Comparison of ENCODE assay signal across 28 cellular contexts in the genomic region with DNA sequence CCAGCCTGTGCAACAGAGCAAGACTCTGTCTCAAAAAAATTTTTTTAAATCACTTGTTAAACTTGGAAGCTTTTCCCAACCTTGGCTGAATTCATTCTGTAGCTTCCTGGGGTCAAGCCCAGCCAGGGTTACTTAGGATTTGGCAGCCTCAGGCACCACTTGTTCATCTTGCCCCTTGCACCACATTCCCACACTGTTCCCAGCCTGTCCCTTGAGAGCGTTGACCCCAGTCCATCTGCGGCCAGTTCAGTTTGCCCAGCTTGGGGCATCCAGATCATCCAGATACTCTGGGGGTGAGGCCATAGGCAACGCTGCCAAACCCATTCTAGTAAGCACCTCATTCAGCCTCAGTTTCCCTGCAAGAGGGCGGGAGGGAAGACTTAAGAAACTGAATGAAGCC. TPM values are rescaled to one million over a fixed set of nuclear protein-coding genes. Genes with fewer than 3 reads are reported as not detected.
"Had no signal": no experiment of that assay in that cellular context is flagged by ENCODE, and none has a peak within 500 bp of the region (broad histone marks: within the 10 kb centered on the region; RNA-seq: fewer than 3 reads in every experiment).

No MANE protein-coding gene starts in this region.

- H3K27me3 ChIP-seq: heart right ventricle, hepatocyte, ovary, tibial artery, upper lobe of right lung had no signal

- H3K4me3 ChIP-seq: heart right ventricle, hepatocyte, lower lobe of right lung, ovary, prostate gland, smooth muscle cell, thoracic aorta, tibial artery, upper lobe of right lung had no signal

- DNase-seq: heart right ventricle; islet precursor cell; left ventricle myocardium superior; lower lobe of right lung; mammary epithelial cell; mesenchymal stem cell; naive B cell; natural killer cell; nephron progenitor cell; ovary; retina; stimulated activated CD4-positive, alpha-beta T cell treated with anti-CD3 and anti-CD28 coated beads, Interleukin-1b, Interleukin-23, amount 100 ng/mL, for 48 hours; stimulated activated CD4-positive, alpha-beta T cell treated with anti-CD3 and anti-CD28 coated beads, Interleukin-2, amount 100 ng/mL, for 48 hours; stimulated activated CD4-positive, alpha-beta T cell treated with anti-CD3 and anti-CD28 coated beads, Interleukin-4, amount 100 ng/mL, for 4 hours; stimulated activated CD8-positive, alpha-beta memory T cell treated with anti-CD3 and anti-CD28 coated beads, Interleukin-4, amount 100 ng/mL, for 48 hours; stimulated activated naive CD4-positive, alpha-beta T cell treated with Interleukin-2 at 50 U/mL for 16 hours; stimulated activated naive CD8-positive, alpha-beta T cell treated with anti-CD3 and anti-CD28 coated beads, Interleukin-15, amount 100 ng/mL, for 72 hours; tibial artery; trophoblast cell; upper lobe of right lung had no signal

- ATAC-seq: left ventricle myocardium superior; lower lobe of right lung; natural killer cell; right cardiac atrium; stimulated activated memory B cell treated with anti-CD40 and anti-IgM and Interleukin-4, amounts not matched to agents 10 μg/mL and 1 μg/mL and 100 μg/mL, for 72 hours; stimulated activated naive CD8-positive, alpha-beta T cell treated with anti-CD3 and anti-CD28 coated beads, Interleukin-15, amount 100 ng/mL, for 72 hours; upper lobe of right lung had no signal

- H3K4me1 ChIP-seq: lower lobe of right lung, prostate gland, upper lobe of right lung had no signal

- H3K9me3 ChIP-seq: heart right ventricle, lower lobe of right lung, ovary, prostate gland, thoracic aorta, tibial artery, upper lobe of right lung had no signal

- H3K36me3 ChIP-seq: heart right ventricle, lower lobe of right lung, ovary, prostate gland, thoracic aorta, tibial artery, upper lobe of right lung had no signal

- H3K4me2 ChIP-seq: hepatocyte, smooth muscle cell had no signal

- H3K27ac ChIP-seq: heart right ventricle, hepatocyte, lower lobe of right lung, ovary, prostate gland, thoracic aorta, tibial artery, upper lobe of right lung had no signal

- H2AFZ ChIP-seq: hepatocyte had no signal

RNA-seq across cellular contexts. Expression of a gene that starts 8.7 kb away (rescaled TPM):
- total RNA-seq: kidney epithelial cell, lower lobe of right lung, mammary epithelial cell, natural killer cell, prostate gland, smooth muscle cell, upper lobe of right lung had no signal
- polyA plus RNA-seq: mammary epithelial cell, smooth muscle cell had no signal

RNA-seq across cellular contexts. Expression of a gene that starts 31.9 kb away (rescaled TPM):
- total RNA-seq: mononuclear cell had no signal
